Comparison of ENCODE assay signal across 8 cellular contexts in the genomic region with DNA sequence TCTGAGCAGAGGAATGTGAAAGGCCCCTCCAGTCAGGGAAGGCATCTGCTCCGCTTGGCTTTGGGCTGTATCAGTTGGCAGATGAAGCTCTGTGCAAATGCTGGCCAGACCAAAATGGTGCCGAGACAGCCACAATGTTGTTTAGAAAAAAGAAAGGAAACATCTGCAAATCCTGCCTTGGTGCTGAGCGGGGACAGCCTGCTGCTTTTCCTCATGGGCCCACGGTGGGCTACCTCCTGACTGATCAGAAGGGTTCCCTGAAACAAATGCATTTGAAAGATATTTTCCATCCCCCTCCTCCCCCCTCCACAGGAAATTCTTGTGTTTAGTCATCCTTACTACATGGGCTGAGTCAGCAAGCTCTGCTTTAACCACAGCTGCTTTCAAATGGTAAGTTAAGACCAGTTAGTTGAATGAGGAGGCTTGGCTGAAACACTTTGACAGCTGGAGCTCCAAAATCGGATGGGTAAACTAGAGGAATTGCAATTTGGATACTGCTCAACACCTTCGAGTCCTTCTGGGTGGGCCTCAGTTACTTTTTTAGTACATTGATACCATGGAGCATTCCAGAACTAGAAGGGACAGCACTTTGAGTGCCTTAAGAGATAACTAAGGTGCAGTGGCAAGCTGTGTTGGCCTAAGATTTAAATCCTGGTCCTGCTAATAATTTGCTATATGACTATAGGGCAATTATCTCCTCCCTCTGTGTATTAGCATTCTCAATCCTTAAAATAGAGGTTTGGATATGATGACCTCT. TPM values are rescaled to one million over a fixed set of nuclear protein-coding genes. Genes with fewer than 3 reads are reported as not detected.
A peak's percentile ranks its signal among the peaks of the same experiment; 100 is the strongest.
DNase-seq lines count a peak whose midpoint lies in the region; ATAC-seq and TF ChIP-seq lines count a peak whose summit lies in the region.

No MANE protein-coding gene starts in this region.

- H3K36me3 Mint-ChIP-seq in naive thymus-derived CD8-positive, alpha-beta T cell: no peaks in the 10 kb centered on the region

- H3K4me3 ChIP-seq in fibroblast of mammary gland (ENCODE audit: control insufficient read depth, low read depth, low read length): no peak overlapping the region

- peak; percentile 56 for ATAC-seq in GM18520 (IDR thresholded peaks at IDR 0.05; ENCODE audit: unreplicated experiment)
- ATAC-seq in HG03025 (IDR thresholded peaks at IDR 0.05; ENCODE audit: low FRiP score, unreplicated experiment): peak; percentile 74
- no peak for ATAC-seq in naive thymus-derived CD8-positive, alpha-beta T cell

- peaks cover 0 to 2% (median 0%) of the 10 kb centered on the region in 5 donors for H3K27me3 Mint-ChIP-seq in naive thymus-derived CD8-positive, alpha-beta T cell

- DNase-seq in ACHN: peak; percentile 71
- peak; percentile 90 for DNase-seq in RKO (ENCODE audit: low spot score)
- peak; percentile 86 for DNase-seq in fibroblast of mammary gland (ENCODE audit: low read depth)
- DNase-seq in naive thymus-derived CD8-positive, alpha-beta T cell: no peak
- DNase-seq in putamen (ENCODE audit: low spot score): no peak
- no peak for DNase-seq in NCI-H526 treated with DMSO at 0.1 percent for 48 hours (lab: John Stamatoyannopoulos, UW)

- no peak for TF ChIP-seq CTCF in fibroblast of mammary gland (conservative IDR thresholded peaks at IDR 0.05; ENCODE audit: control insufficient read depth, insufficient read depth, low read depth, low read length)

- POLR2A ChIA-PET in naive thymus-derived CD8-positive, alpha-beta T cell (lab: Charles Lee): no interaction called here

- H3K4me3 Mint-ChIP-seq in naive thymus-derived CD8-positive, alpha-beta T cell: no peak overlapping the region

- in situ Hi-C loops in ACHN (cut with HindIII; ENCODE audit: low pct_ligation_motif_present, low pct_unique_long_range_greater_than_20kb, low sequenced_read_pairs): no loop called here

- H3K27ac Mint-ChIP-seq in naive thymus-derived CD8-positive, alpha-beta T cell: no peak overlapping the region

- H3K4me1 Mint-ChIP-seq in naive thymus-derived CD8-positive, alpha-beta T cell: no peaks in the 10 kb centered on the region

- H3K9me3 Mint-ChIP-seq in naive thymus-derived CD8-positive, alpha-beta T cell: no peaks in the 10 kb centered on the region

RNA-seq across cellular contexts. Expression of gene PLAC1, which starts 36.0 kb away (rescaled TPM):
- total RNA-seq in naive thymus-derived CD8-positive, alpha-beta T cell: not detected
- not detected for polyA plus RNA-seq in naive thymus-derived CD8-positive, alpha-beta T cell

Comparison
In these comparisons a context has a peak if more than half of its experiments do, and no peak if none do; other contexts are left out.
1. DNase-seq: peak in ACHN (single experiment), RKO (single experiment) and fibroblast of mammary gland (single experiment); none in naive thymus-derived CD8-positive, alpha-beta T cell (0 of 10), putamen (single experiment) and NCI-H526 treated with DMSO at 0.1 percent for 48 hours (single experiment).
2. ATAC-seq: peak in GM18520 (single experiment) and HG03025 (single experiment); none in naive thymus-derived CD8-positive, alpha-beta T cell (0 of 2).